ENCODE assay signal across 36 cellular contexts in the genomic region with DNA sequence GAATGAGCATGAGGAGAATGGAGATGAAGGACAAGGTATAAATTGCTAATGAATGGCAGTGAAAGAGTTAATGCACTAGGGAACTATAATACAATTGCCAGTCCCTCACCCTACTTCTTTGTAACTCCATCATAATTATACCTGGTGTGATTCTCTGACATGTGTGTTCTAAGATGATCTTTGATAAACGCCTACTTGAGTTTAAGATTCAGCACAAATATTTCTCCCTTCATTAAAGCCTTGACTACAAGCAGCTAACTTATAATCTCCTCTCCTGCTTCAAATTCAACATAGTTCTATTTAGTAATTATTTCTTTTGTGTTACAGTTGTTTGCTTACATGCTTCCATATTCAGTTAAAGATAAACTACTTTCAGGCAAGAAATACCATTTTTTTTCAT. TPM values are rescaled to one million over a fixed set of nuclear protein-coding genes. Genes with fewer than 3 reads are reported as not detected.
"Had no signal": no experiment of that assay in that cellular context is flagged by ENCODE, and none has a peak within 500 bp of the region (broad histone marks: within the 10 kb centered on the region; RNA-seq: fewer than 3 reads in every experiment).

No MANE protein-coding gene starts in this region.

- ATAC-seq: esophagus mucosa; gastroesophageal sphincter; heart left ventricle; left lobe of liver; mucosa of descending colon; natural killer cell treated with Interleukin-12 subunit alpha and Interleukin-12 subunit beta and Interleukin-15 and Interleukin-18, amount 100 ng/mL, for 72 hours; psoas muscle; right cardiac atrium; stimulated activated effector memory CD8-positive, alpha-beta T cell treated with anti-CD3 and anti-CD28 coated beads, Interleukin-12 subunit alpha, Interleukin-12 subunit beta, amount 100 ng/mL, for 72 hours had no signal

- H3K36me3 Mint-ChIP-seq: mesothelial cell of epicardium; naive B cell; natural killer cell treated with Interleukin-12 subunit alpha and Interleukin-12 subunit beta and Interleukin-15 and Interleukin-18, amount 100 ng/mL, for 72 hours; neural progenitor cell; stimulated activated effector memory CD8-positive, alpha-beta T cell treated with anti-CD3 and anti-CD28 coated beads, Interleukin-12 subunit alpha, Interleukin-12 subunit beta, amount 100 ng/mL, for 72 hours; type B pancreatic cell had no signal

- H3K4me3 Mint-ChIP-seq: endodermal cell; mesothelial cell of epicardium; natural killer cell treated with Interleukin-12 subunit alpha and Interleukin-12 subunit beta and Interleukin-15 and Interleukin-18, amount 100 ng/mL, for 72 hours; neural progenitor cell; stimulated activated effector memory CD8-positive, alpha-beta T cell treated with anti-CD3 and anti-CD28 coated beads, Interleukin-12 subunit alpha, Interleukin-12 subunit beta, amount 100 ng/mL, for 72 hours; type B pancreatic cell had no signal

- H3K9me3 Mint-ChIP-seq: mesothelial cell of epicardium; naive B cell; natural killer cell treated with Interleukin-12 subunit alpha and Interleukin-12 subunit beta and Interleukin-15 and Interleukin-18, amount 100 ng/mL, for 72 hours; neural progenitor cell; stimulated activated effector memory CD8-positive, alpha-beta T cell treated with anti-CD3 and anti-CD28 coated beads, Interleukin-12 subunit alpha, Interleukin-12 subunit beta, amount 100 ng/mL, for 72 hours; type B pancreatic cell had no signal

- H3K27ac Mint-ChIP-seq: endodermal cell; mesothelial cell of epicardium; naive B cell; natural killer cell treated with Interleukin-12 subunit alpha and Interleukin-12 subunit beta and Interleukin-15 and Interleukin-18, amount 100 ng/mL, for 72 hours; neural progenitor cell; stimulated activated effector memory CD8-positive, alpha-beta T cell treated with anti-CD3 and anti-CD28 coated beads, Interleukin-12 subunit alpha, Interleukin-12 subunit beta, amount 100 ng/mL, for 72 hours; type B pancreatic cell had no signal

- H3K27ac ChIP-seq: epithelial cell of prostate, gastroesophageal sphincter, heart left ventricle, hepatocyte, neural progenitor cell, ovary, psoas muscle, sigmoid colon, stomach, thyroid gland had no signal

- H3K9me3 ChIP-seq: gastroesophageal sphincter, heart left ventricle, mucosa of descending colon, ovary, psoas muscle, sigmoid colon, stomach, thyroid gland had no signal

- H3K4me1 Mint-ChIP-seq: neural progenitor cell had no signal

- H3K4me3 ChIP-seq: gastroesophageal sphincter, heart left ventricle, hepatocyte, mucosa of descending colon, neural progenitor cell, ovary, psoas muscle, stomach, thyroid gland had no signal

- H3K36me3 ChIP-seq: gastroesophageal sphincter, heart left ventricle, neural progenitor cell, ovary, sigmoid colon, stomach, thyroid gland had no signal

- H3K27me3 ChIP-seq: hepatocyte, neural progenitor cell, ovary, sigmoid colon, thyroid gland had no signal

- H3K27me3 Mint-ChIP-seq: natural killer cell treated with Interleukin-12 subunit alpha and Interleukin-12 subunit beta and Interleukin-15 and Interleukin-18, amount 100 ng/mL, for 72 hours had no signal

- DNase-seq: effector CD8-positive, alpha-beta T cell; endodermal cell; foreskin fibroblast; heart left ventricle; kidney; mesenchymal stem cell; mucosa of descending colon; naive B cell; nucleus accumbens; ovary; posterior cingulate gyrus; psoas muscle; right cardiac atrium; sigmoid colon; stimulated activated CD4-positive, alpha-beta T cell treated with anti-CD3 and anti-CD28 coated beads, Interleukin-2, amount 100 ng/mL, for 24 hours; stimulated activated CD4-positive, alpha-beta T cell treated with anti-CD3 and anti-CD28 coated beads, Interleukin-4, amount 100 ng/mL, for 24 hours; stimulated activated naive CD4-positive, alpha-beta T cell treated with Interleukin-2 at 50 U/mL for 16 hours; stomach; thyroid gland had no signal

- H3K4me1 ChIP-seq: gastroesophageal sphincter, neural progenitor cell, psoas muscle, sigmoid colon, stomach, thyroid gland had no signal

RNA-seq across cellular contexts. Expression of a gene that starts 9.7 kb away (rescaled TPM):
- total RNA-seq: esophagus mucosa; gastroesophageal sphincter; heart left ventricle; hepatocyte; kidney; left lobe of liver; lung microvascular endothelial cell; mucosa of descending colon; natural killer cell treated with Interleukin-12 subunit alpha and Interleukin-12 subunit beta and Interleukin-15 and Interleukin-18, amount 100 ng/mL, for 72 hours; ovary; psoas muscle; renal cortical epithelial cell; right cardiac atrium; sigmoid colon; skeletal muscle tissue; stomach; subcutaneous adipose tissue; thyroid gland; urinary bladder had no signal
- polyA plus RNA-seq: heart left ventricle, hepatocyte, ovary, psoas muscle, right cardiac atrium, sigmoid colon, stomach, urinary bladder had no signal

RNA-seq across cellular contexts. Expression of a gene that starts 29.4 kb away (rescaled TPM):
- total RNA-seq: endodermal cell, lung microvascular endothelial cell, mesothelial cell of epicardium, renal cortical epithelial cell had no signal

RNA-seq across cellular contexts. Expression of a gene that starts 57.1 kb away (rescaled TPM):
- total RNA-seq: endodermal cell; esophagus mucosa; gastroesophageal sphincter; heart left ventricle; kidney; lower leg skin; lung microvascular endothelial cell; mucosa of descending colon; natural killer cell treated with Interleukin-12 subunit alpha and Interleukin-12 subunit beta and Interleukin-15 and Interleukin-18, amount 100 ng/mL, for 72 hours; psoas muscle; renal cortical epithelial cell; right cardiac atrium; sigmoid colon; skeletal muscle tissue; subcutaneous adipose tissue; temporal lobe; thyroid gland; urinary bladder had no signal
- polyA plus RNA-seq: heart left ventricle, psoas muscle, right cardiac atrium, sigmoid colon, stomach, urinary bladder had no signal
